ENCODE assay signal across 1 cellular context in the genomic region with DNA sequence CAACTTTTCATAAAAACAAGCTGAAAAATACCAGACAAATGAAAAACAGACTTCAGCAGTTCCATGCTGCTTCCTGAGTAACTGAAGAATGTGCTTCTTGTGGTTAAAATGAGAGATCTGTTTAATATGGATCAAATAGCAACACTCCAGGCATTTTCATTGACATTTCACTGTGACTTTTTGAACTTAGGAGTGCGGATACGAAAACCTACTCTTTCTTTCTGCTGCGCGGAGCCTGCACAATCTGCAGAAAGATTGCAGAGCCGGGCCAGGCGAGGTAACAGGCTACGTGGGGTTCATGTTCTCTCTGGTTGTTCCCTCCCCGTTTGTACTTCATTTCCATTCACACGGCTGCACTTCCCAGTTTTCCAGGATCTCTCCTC.
TF ChIP-seq lines count a peak whose summit lies in the region.

No MANE protein-coding gene starts in this region.

TF ChIP-seq in SK-N-SH treated with all-trans-retinoic acid at 6 μM for 48 hours, 23 proteins besides CTCF, POLR2A, EP300 and RAD21 (continued from another document):
- TF ChIP-seq TCF4 (CRISPR knock-in tag; IDR thresholded peaks at IDR 0.05; ENCODE audit: borderline replicate concordance) (peak; percentile 35; the same call in 1 of the 2 replicates), ZFP3 (CRISPR knock-in tag; IDR thresholded peaks at IDR 0.05) (no peak), SNAI2 (CRISPR knock-in tag; IDR thresholded peaks at IDR 0.05) (no peak)
